In genomic region chr20:31949877-31950646, GRCh38 we compare ENCODE assay signal across 1 cellular context.
TF ChIP-seq lines count a peak whose summit lies in the region.

No MANE protein-coding gene starts in this region.

TF ChIP-seq in neural cell, 6 proteins besides CTCF, POLR2A, EP300 and RAD21 (continued from another document):
- no peak for TF ChIP-seq REST (IDR thresholded peaks at IDR 0.05; ENCODE audit: borderline replicate concordance)
- no peak for TF ChIP-seq POLR2AphosphoS5 (IDR thresholded peaks at IDR 0.05)
- TF ChIP-seq TAF1 (IDR thresholded peaks at IDR 0.05; ENCODE audit: low read depth): no peak
